Comparison of ENCODE assay signal across 8 cellular contexts in the genomic region with DNA sequence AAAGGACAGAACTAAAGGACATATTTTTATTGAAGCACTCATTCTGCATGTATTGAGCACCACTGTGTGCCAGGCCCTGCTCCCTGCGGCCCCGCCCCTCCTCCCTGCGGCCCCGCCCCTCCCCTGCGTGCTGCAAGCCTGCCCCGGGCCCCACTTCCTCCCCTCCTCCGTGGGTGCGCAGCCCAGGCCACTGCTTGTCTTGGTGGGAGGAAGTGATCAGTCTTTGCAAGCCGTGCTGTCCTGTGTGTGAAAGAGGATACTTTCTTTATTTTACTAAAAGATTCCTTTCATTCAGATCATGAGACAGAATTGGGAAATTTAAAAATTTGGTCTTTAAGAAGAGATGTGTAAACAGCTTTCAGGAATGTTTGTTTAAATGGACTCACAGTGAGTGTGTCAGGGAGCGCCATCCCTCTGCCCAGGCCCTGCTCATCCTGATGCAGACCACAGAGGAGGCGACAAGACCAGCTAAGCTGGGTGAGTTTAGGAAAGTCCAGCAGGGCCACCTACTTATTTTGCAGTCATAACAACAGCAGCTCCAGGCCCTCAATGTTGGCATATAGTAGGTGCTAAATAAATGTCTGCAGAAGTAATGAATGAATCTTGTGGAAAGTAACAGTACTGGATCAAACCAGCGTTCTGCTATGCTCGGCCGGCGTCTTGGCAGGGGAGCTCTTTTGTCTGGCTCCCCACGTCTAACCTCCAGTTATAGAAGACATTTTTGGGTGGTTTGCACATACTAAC.
DNase-seq lines count a peak whose midpoint lies in the region; FAIRE-seq and TF ChIP-seq lines count a peak whose summit lies in the region.

No MANE protein-coding gene starts in this region.

- H3K9me3 ChIP-seq in esophagus muscularis mucosa = no peaks in the 10 kb centered on the region

- peaks cover 54% of the 10 kb centered on the region for H3K4me1 Mint-ChIP-seq in activated CD4-positive, alpha-beta memory T cell treated with anti-CD3 and anti-CD28 coated beads for 36 hours (ENCODE audit: low read depth)

- H3K4me3 Mint-ChIP-seq in activated CD4-positive, alpha-beta memory T cell treated with anti-CD3 and anti-CD28 coated beads for 36 hours = peak overlapping the region; percentile 17

- TF ChIP-seq POLR2A in esophagus muscularis mucosa (IDR thresholded peaks at IDR 0.05; ENCODE audit: low read depth) (no peak), GM12892 (IDR thresholded peaks at IDR 0.05; ENCODE audit: low read depth, low read length) (no peak)

- no peaks in the 10 kb centered on the region for H3K9me3 Mint-ChIP-seq in activated CD4-positive, alpha-beta memory T cell treated with anti-CD3 and anti-CD28 coated beads for 36 hours

- intact Hi-C loops in activated CD4-positive, alpha-beta memory T cell treated with anti-CD3 and anti-CD28 coated beads for 36 hours (cut with micrococcal nuclease) = loop anchor here (5.0 kb wide), 1 partner anchor 86 kb away; no protein-coding TSS in a partner anchor
- intact Hi-C loops in esophagus muscularis mucosa (cut with DNase I) = no loop called here

- CTCF ChIA-PET in activated CD4-positive, alpha-beta memory T cell treated with anti-CD3 and anti-CD28 coated beads for 36 hours (lab: Charles Lee) = no interaction called here

- 70% methylated on average over 14 of the region's 16 CpGs for WGBS in esophagus muscularis mucosa

- no peak for TF ChIP-seq CTCF in HL-60 (IDR thresholded peaks at IDR 0.05; ENCODE audit: insufficient read depth, low read length)
- TF ChIP-seq CTCF in fibroblast of mammary gland (conservative IDR thresholded peaks at IDR 0.05; ENCODE audit: control insufficient read depth, insufficient read depth, low read depth, low read length) = no peak
- no peak for TF ChIP-seq CTCF in esophagus muscularis mucosa (IDR thresholded peaks at IDR 0.05)
- no peak for TF ChIP-seq CTCF in GM13976 (IDR thresholded peaks at IDR 0.05; ENCODE audit: borderline replicate concordance, control extremely low read depth, extremely low read depth, insufficient read depth, missing control alignments)

- H3K4me1 ChIP-seq in esophagus muscularis mucosa = peaks cover 22 to 69% (median 52%) of the 10 kb centered on the region in 4 donors

- H3K36me3 Mint-ChIP-seq in activated CD4-positive, alpha-beta memory T cell treated with anti-CD3 and anti-CD28 coated beads for 36 hours = no peaks in the 10 kb centered on the region

- DNase-seq in HL-60 (ENCODE audit: low read depth in 1 of 2, low spot score in 1 of 2) (peak; percentile 44 to 77), fibroblast of mammary gland (ENCODE audit: low read depth) (peak; percentile 55), NCI-H748 treated with DMSO at 0.1 percent for 48 hours (lab: John Stamatoyannopoulos, UW) (no peak), esophagus muscularis mucosa (ENCODE audit: extremely low spot score) (no peak), GM12892 (ENCODE audit: insufficient read length) (no peak), GM13976 (ENCODE audit: low spot score) (no peak)
- DNase-seq in activated CD4-positive, alpha-beta memory T cell treated with anti-CD3 and anti-CD28 coated beads for 36 hours = peak; percentile 75
- DNase-seq in stimulated activated CD4-positive, alpha-beta T cell treated with anti-CD3 and anti-CD28 coated beads, TNF-alpha, amount 100 ng/mL, for 24 hours (ENCODE audit: low read depth in 3 of 3) = peak in 2 of 3 experiments; percentile 8 to 72

- H3K27ac ChIP-seq in HL-60 (replicated peaks) (no peak overlapping the region), esophagus muscularis mucosa (replicated peaks in 1 of 4) (no peak overlapping the region)

- no peak for FAIRE-seq in GM12892 (lab: Jason Lieb, UNC)

- POLR2A ChIA-PET in activated CD4-positive, alpha-beta memory T cell treated with anti-CD3 and anti-CD28 coated beads for 36 hours (lab: Charles Lee) = no interaction called here

- no peaks in the 10 kb centered on the region for H3K36me3 ChIP-seq in esophagus muscularis mucosa

- no peak overlapping the region for H3K4me3 ChIP-seq in HL-60 (replicated peaks; ENCODE audit: insufficient read depth, low read length)
- no peak overlapping the region for H3K4me3 ChIP-seq in fibroblast of mammary gland (ENCODE audit: control insufficient read depth, low read depth, low read length)
- no peak overlapping the region for H3K4me3 ChIP-seq in esophagus muscularis mucosa

- TF ChIP-seq EP300 in esophagus muscularis mucosa (IDR thresholded peaks at IDR 0.05) = no peak

- H3K27me3 ChIP-seq in HL-60 (ENCODE audit: insufficient read depth, poor library complexity, severe bottlenecking) (no peaks in the 10 kb centered on the region), esophagus muscularis mucosa (no peaks in the 10 kb centered on the region)

- H3K27ac Mint-ChIP-seq in activated CD4-positive, alpha-beta memory T cell treated with anti-CD3 and anti-CD28 coated beads for 36 hours = peak overlapping the region; percentile 57

- in situ Hi-C loops in GM13976 (cut with MboI; ENCODE audit: low sequenced_read_pairs, unreplicated experiment) = no loop called here

- H3K27me3 Mint-ChIP-seq in activated CD4-positive, alpha-beta memory T cell treated with anti-CD3 and anti-CD28 coated beads for 36 hours = no peaks in the 10 kb centered on the region

Comparison
In these comparisons a context has a peak if more than half of its experiments do, and no peak if none do; other contexts are left out.
1. DNase-seq: peak in HL-60 (2 of 2), activated CD4-positive, alpha-beta memory T cell treated with anti-CD3 and anti-CD28 coated beads for 36 hours (single experiment), fibroblast of mammary gland (single experiment) and stimulated activated CD4-positive, alpha-beta T cell treated with anti-CD3 and anti-CD28 coated beads, TNF-alpha, amount 100 ng/mL, for 24 hours (2 of 3); none in NCI-H748 treated with DMSO at 0.1 percent for 48 hours (single experiment), esophagus muscularis mucosa (single experiment), GM12892 (single experiment) and GM13976 (single experiment).